22 cellular contexts compared by ENCODE assay signal in the genomic region with DNA sequence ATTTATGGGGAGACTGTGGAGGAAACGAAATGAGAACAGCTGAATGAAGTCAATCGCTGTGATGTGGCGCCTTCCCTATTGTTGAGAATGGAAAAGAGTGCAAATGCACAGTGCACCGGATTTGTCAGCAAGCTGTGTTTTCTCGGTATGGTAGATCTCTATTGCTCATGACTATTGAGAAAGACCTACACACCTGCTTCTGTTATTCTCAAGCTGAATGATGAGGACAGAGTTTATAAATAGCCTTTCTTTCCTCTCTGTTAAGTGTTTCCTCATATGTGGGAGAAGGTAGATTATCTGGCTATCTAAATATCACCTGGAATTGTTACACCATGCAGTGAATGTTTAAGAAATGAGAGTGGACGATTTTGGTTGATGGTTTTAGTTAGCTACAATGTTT.
"Had no signal": no experiment of that assay in that cellular context is flagged by ENCODE, and none has a peak within 500 bp of the region (broad histone marks: within the 10 kb centered on the region; RNA-seq: fewer than 3 reads in every experiment).

No MANE protein-coding gene starts in this region.

- ATAC-seq: activated CD8-positive, alpha-beta memory T cell treated with anti-CD3 and anti-CD28 coated beads, Interleukin-2, amount 10 ng/mL, durations not matched to agents 7 days and 5 days; activated CD8-positive, alpha-beta T cell treated with anti-CD3 and anti-CD28 coated beads, Interleukin-2, amount 10 ng/mL, durations not matched to agents 7 days and 5 days; activated naive CD4-positive, alpha-beta T cell treated with anti-CD3 and anti-CD28 coated beads, Interleukin-2, amount 50 U/mL, for 72 hours; foreskin keratinocyte; left lung; lower lobe of right lung; natural killer cell; right cardiac atrium; upper lobe of right lung had no signal

- H3K9me3 ChIP-seq: esophagus muscularis mucosa, left lung, lower lobe of right lung, spleen, suprapubic skin, tibial artery, upper lobe of right lung had no signal

- H3K4me1 ChIP-seq: esophagus muscularis mucosa, foreskin keratinocyte, left lung, lower lobe of right lung, spleen, suprapubic skin, tibial artery, upper lobe of right lung had no signal

- DNase-seq: activated B cell treated with CpG ODN at 0.5 μM for 24 hours; activated CD8-positive, alpha-beta memory T cell treated with anti-CD3 and anti-CD28 coated beads, Interleukin-2, amount 10 ng/mL, durations not matched to agents 7 days and 5 days; activated CD8-positive, alpha-beta T cell treated with anti-CD3 and anti-CD28 coated beads, Interleukin-2, amount 10 ng/mL, durations not matched to agents 7 days and 5 days; activated T-cell treated with anti-CD3 and anti-CD28 coated beads, Interleukin-2, amount 50 U/mL, for 48 hours; dermis blood vessel endothelial cell; effector CD4-positive, alpha-beta T cell; foreskin keratinocyte; left lung; lower lobe of right lung; mesenchymal stem cell; natural killer cell; occipital lobe; right cardiac atrium; spleen; stimulated activated naive CD4-positive, alpha-beta T cell; T1000; tibial artery; upper lobe of right lung had no signal

- H3K27me3 ChIP-seq: esophagus muscularis mucosa, foreskin keratinocyte, left lung, neural progenitor cell, spleen, suprapubic skin, tibial artery, upper lobe of right lung had no signal

- H3K4me3 ChIP-seq: esophagus muscularis mucosa, left lung, lower lobe of right lung, neural progenitor cell, spleen, suprapubic skin, tibial artery, upper lobe of right lung had no signal

- H3K36me3 ChIP-seq: esophagus muscularis mucosa, left lung, lower lobe of right lung, neural progenitor cell, spleen, suprapubic skin, tibial artery, upper lobe of right lung had no signal

- H3K27ac ChIP-seq: esophagus muscularis mucosa, foreskin keratinocyte, left lung, lower lobe of right lung, neural progenitor cell, spleen, suprapubic skin, tibial artery, upper lobe of right lung had no signal
